Comparison of ENCODE assay signal across 8 cellular contexts in the genomic region with DNA sequence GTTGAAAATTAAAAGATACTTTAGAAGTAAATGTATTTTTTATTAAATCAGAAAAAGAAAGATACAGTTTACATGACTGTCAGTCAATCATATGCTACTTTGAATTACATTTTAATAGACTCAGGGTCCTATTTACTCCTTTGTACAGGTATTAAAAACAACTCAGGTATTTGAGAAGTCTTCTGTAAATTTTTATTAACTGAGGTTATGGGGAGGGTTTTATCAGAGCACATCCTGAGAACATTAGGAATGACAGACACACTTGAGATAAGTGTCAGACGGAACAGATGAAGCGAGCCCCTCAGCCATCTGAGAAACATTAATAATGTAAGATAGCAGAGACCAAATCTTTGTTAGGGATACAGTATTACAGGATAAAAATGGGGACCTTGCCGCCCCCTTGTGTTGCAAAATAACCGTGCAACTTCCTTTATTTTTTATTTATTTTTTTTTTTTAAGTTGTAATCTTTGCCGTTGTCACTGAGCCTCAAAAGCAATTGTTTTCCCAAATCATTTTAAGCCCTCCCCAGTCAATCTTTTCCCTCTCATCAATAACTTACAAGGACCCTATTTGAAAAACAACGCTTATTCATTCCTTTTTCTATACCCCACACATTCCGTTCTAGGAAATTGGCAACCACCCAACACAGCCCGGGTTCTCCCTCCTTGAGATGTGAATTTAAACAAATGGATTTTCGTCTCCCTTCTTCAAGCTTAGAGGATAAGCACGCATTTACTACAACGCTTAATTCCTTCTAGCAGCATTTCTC.
DNase-seq lines count a peak whose midpoint lies in the region; ATAC-seq and TF ChIP-seq lines count a peak whose summit lies in the region.

No MANE protein-coding gene starts in this region.

- no peaks in the 10 kb centered on the region for H3K27me3 ChIP-seq in gastroesophageal sphincter

- H3K27ac ChIP-seq in gastroesophageal sphincter, result no peak overlapping the region

- H3K9me3 Mint-ChIP-seq in activated CD8-positive, alpha-beta T cell treated with anti-CD3 and anti-CD28 coated beads, Interleukin-2, amount 10 ng/mL, durations not matched to agents 7 days and 5 days (ENCODE audit: insufficient read depth), result no peaks in the 10 kb centered on the region

- CTCF ChIA-PET in activated CD8-positive, alpha-beta T cell treated with anti-CD3 and anti-CD28 coated beads, Interleukin-2, amount 10 ng/mL, durations not matched to agents 7 days and 5 days (lab: Charles Lee), result interaction anchor here (0.6 to 2.0 kb wide), 11 partner anchors 9 to 364 kb away, joined by 3 to 6 read pairs (median 4); no protein-coding TSS in a partner anchor

- intact Hi-C loops in posterior cingulate gyrus (cut with DNase I), result loop anchor here (10.0 kb wide), 1 partner anchor 81 kb away; no protein-coding TSS in a partner anchor

- TF ChIP-seq EP300 in gastroesophageal sphincter (IDR thresholded peaks at IDR 0.05), result no peak

- POLR2A ChIA-PET in activated CD8-positive, alpha-beta T cell treated with anti-CD3 and anti-CD28 coated beads, Interleukin-2, amount 10 ng/mL, durations not matched to agents 7 days and 5 days (lab: Charles Lee), result no interaction called here

- peak overlapping the region; percentile 47 for H3K4me3 Mint-ChIP-seq in activated CD8-positive, alpha-beta T cell treated with anti-CD3 and anti-CD28 coated beads, Interleukin-2, amount 10 ng/mL, durations not matched to agents 7 days and 5 days

- no peaks in the 10 kb centered on the region for H3K9me3 ChIP-seq in gastroesophageal sphincter

- no peaks in the 10 kb centered on the region for H3K36me3 Mint-ChIP-seq in activated CD8-positive, alpha-beta T cell treated with anti-CD3 and anti-CD28 coated beads, Interleukin-2, amount 10 ng/mL, durations not matched to agents 7 days and 5 days (ENCODE audit: low read depth)

- H3K4me1 Mint-ChIP-seq in activated CD8-positive, alpha-beta T cell treated with anti-CD3 and anti-CD28 coated beads, Interleukin-2, amount 10 ng/mL, durations not matched to agents 7 days and 5 days (ENCODE audit: low read depth), result peaks cover 58% of the 10 kb centered on the region

- TF ChIP-seq POLR2A in NB4 (IDR thresholded peaks at IDR 0.05; ENCODE audit: extremely low read depth, insufficient read length) (no peak), gastroesophageal sphincter (IDR thresholded peaks at IDR 0.05) (no peak)

- no peaks in the 10 kb centered on the region for H3K27me3 Mint-ChIP-seq in activated CD8-positive, alpha-beta T cell treated with anti-CD3 and anti-CD28 coated beads, Interleukin-2, amount 10 ng/mL, durations not matched to agents 7 days and 5 days (ENCODE audit: low read depth)

- DNase-seq in NCI-H2196 (lab: John Stamatoyannopoulos, UW; ENCODE audit: unreplicated experiment), result peak; percentile 14
- no peak for DNase-seq in NCI-H2196 treated with DMSO at 0.1 percent for 48 hours (lab: John Stamatoyannopoulos, UW; ENCODE audit: unreplicated experiment)
- DNase-seq in NB4 (ENCODE audit: low read depth), result peak; percentile 67
- DNase-seq in activated CD8-positive, alpha-beta T cell treated with anti-CD3 and anti-CD28 coated beads, Interleukin-2, amount 10 ng/mL, durations not matched to agents 7 days and 5 days, result peak; percentile 64
- DNase-seq in stimulated activated naive CD8-positive, alpha-beta T cell treated with anti-CD3 and anti-CD28 coated beads, Interleukin-15, Interleukin-2, amounts not matched to agents 100 U/mL and 50 U/mL, for 24 hours, result peak; percentile 44
- no peak for DNase-seq in NCI-H128 (lab: John Stamatoyannopoulos, UW; ENCODE audit: unreplicated experiment)
- no peak for DNase-seq in posterior cingulate gyrus

- H3K4me1 ChIP-seq in gastroesophageal sphincter, result peaks cover 6 to 29% (median 8%) of the 10 kb centered on the region in 3 donors

- peak; percentile 43 for ATAC-seq in activated CD8-positive, alpha-beta T cell treated with anti-CD3 and anti-CD28 coated beads, Interleukin-2, amount 10 ng/mL, durations not matched to agents 7 days and 5 days
- no peak for ATAC-seq in gastroesophageal sphincter
- no peak for ATAC-seq in stimulated activated naive CD8-positive, alpha-beta T cell treated with anti-CD3 and anti-CD28 coated beads, Interleukin-15, Interleukin-2, amounts not matched to agents 100 U/mL and 50 U/mL, for 24 hours

- WGBS in gastroesophageal sphincter (ENCODE audit: low coverage in 1 of 2), 2 donors, result 7 to 17% methylated on average over 11 of the region's 11 CpGs

- TF ChIP-seq CTCF in NB4 (IDR thresholded peaks at IDR 0.05; ENCODE audit: low read depth, low read length) (peak; percentile 46), gastroesophageal sphincter (IDR thresholded peaks at IDR 0.05) (peak in 3 of 4 experiments; percentile 37 to 54 (median 48))

- H3K4me3 ChIP-seq in NB4 (ENCODE audit: low read depth, low read length) (no peak overlapping the region), gastroesophageal sphincter (peak overlapping the region in 1 of 2 donors; percentile 6)

- no peaks in the 10 kb centered on the region for H3K36me3 ChIP-seq in gastroesophageal sphincter

- no peak overlapping the region for H3K27ac Mint-ChIP-seq in activated CD8-positive, alpha-beta T cell treated with anti-CD3 and anti-CD28 coated beads, Interleukin-2, amount 10 ng/mL, durations not matched to agents 7 days and 5 days

Comparison
In these comparisons a context has a peak if more than half of its experiments do, and no peak if none do; other contexts are left out.
1. DNase-seq: peak in NCI-H2196 (single experiment), NB4 (single experiment), activated CD8-positive, alpha-beta T cell treated with anti-CD3 and anti-CD28 coated beads, Interleukin-2, amount 10 ng/mL, durations not matched to agents 7 days and 5 days (single experiment) and stimulated activated naive CD8-positive, alpha-beta T cell treated with anti-CD3 and anti-CD28 coated beads, Interleukin-15, Interleukin-2, amounts not matched to agents 100 U/mL and 50 U/mL, for 24 hours (single experiment); none in NCI-H2196 treated with DMSO at 0.1 percent for 48 hours (single experiment), NCI-H128 (single experiment) and posterior cingulate gyrus (0 of 10).